Comparison of ENCODE assay signal across 1 cellular context in genomic region chr7:20329389-20330175, GRCh38.
TF ChIP-seq lines count a peak whose summit lies in the region.

No MANE protein-coding gene starts in this region.

TF ChIP-seq in GM12878, 131 proteins besides CTCF, POLR2A, EP300 and RAD21 (continued from another document and continues in another):
- TF ChIP-seq RUNX3 (IDR thresholded peaks at IDR 0.05; ENCODE audit: low read length) (peak; percentile 95), HSF1 (IDR thresholded peaks at IDR 0.05; ENCODE audit: low read depth, low read length) (no peak), SMAD5 (IDR thresholded peaks at IDR 0.05; ENCODE audit: low read depth) (no peak), ETV6 (conservative IDR thresholded peaks at IDR 0.05 in 1 of 2, IDR thresholded peaks at IDR 0.05 in 1 of 2; ENCODE audit: borderline replicate concordance in 1 of 2, low read depth in 1 of 2) (0 out of 4 replicates have a peak, but pooled peaks of 1 of the 2 experiments have one; percentile 18), TAF1 (IDR thresholded peaks at IDR 0.05; ENCODE audit: borderline replicate concordance, low read depth, low read length) (no peak), SRF (IDR thresholded peaks at IDR 0.05; ENCODE audit: low read depth in 2 of 2, low read length in 2 of 2) (peak in 1 of 2 experiments; percentile 52; a peak in 1 of 4 replicates), MXI1 (IDR thresholded peaks at IDR 0.05; ENCODE audit: low read depth, low read length) (0 out of 2 replicates have a peak, but pooled peaks have one; percentile 65), ZSCAN29 (IDR thresholded peaks at IDR 0.05) (no peak), PAX5 (IDR thresholded peaks at IDR 0.05; ENCODE audit: borderline replicate concordance, low read depth, low read length) (0 out of 2 replicates have a peak, but pooled peaks have one; percentile 43), TCF12 (IDR thresholded peaks at IDR 0.05; ENCODE audit: low read depth, low read length) (peak; percentile 78; the same call in 1 of the 2 replicates), RELB (IDR thresholded peaks at IDR 0.05; ENCODE audit: low read depth) (peak; percentile 99), BHLHE40 (IDR thresholded peaks at IDR 0.05; ENCODE audit: borderline replicate concordance in 1 of 2, low read depth in 2 of 2, low read length in 1 of 2) (peak; percentile 59 to 68; a peak in 3 of 4 replicates), GABPA (IDR thresholded peaks at IDR 0.05; ENCODE audit: low read depth) (peak; percentile 14; the same call in 1 of the 2 replicates), POU2F2 (IDR thresholded peaks at IDR 0.05; ENCODE audit: borderline replicate concordance, low read depth, low read length) (peak; percentile 71; the same call in 2 of the 3 replicates), TCF3 (IDR thresholded peaks at IDR 0.05; ENCODE audit: borderline replicate concordance, insufficient read depth, low read depth, low read length) (0 out of 2 replicates have a peak, but pooled peaks have one; percentile 22), SMC3 (IDR thresholded peaks at IDR 0.05; ENCODE audit: borderline replicate concordance, low read length) (peak; percentile 16; the same call in 1 of the 2 replicates), IKZF2 (IDR thresholded peaks at IDR 0.05) (peak; percentile 93), BCL11A (IDR thresholded peaks at IDR 0.05; ENCODE audit: low read depth, low read length) (peak; percentile 73; the same call in 1 of the 2 replicates), EGR1 (IDR thresholded peaks at IDR 0.05; ENCODE audit: borderline replicate concordance in 1 of 2, low read depth in 2 of 2, low read length in 2 of 2) (no peak; a peak in 1 of 3 replicates), ATF3 (IDR thresholded peaks at IDR 0.05; ENCODE audit: borderline replicate concordance, extremely low read depth, low read depth, low read length) (no peak), IRF4 (IDR thresholded peaks at IDR 0.05; ENCODE audit: low read depth, low read length) (0 out of 2 replicates have a peak, but pooled peaks have one; percentile 17), JUNB (IDR thresholded peaks at IDR 0.05) (no peak), DPF2 (IDR thresholded peaks at IDR 0.05) (peak; percentile 73), YY1 (IDR thresholded peaks at IDR 0.05; ENCODE audit: low read depth, low read length) (0 out of 2 replicates have a peak, but pooled peaks have one; percentile 9), ZNF24 (IDR thresholded peaks at IDR 0.05) (peak; percentile 85), SPI1 (IDR thresholded peaks at IDR 0.05; ENCODE audit: borderline replicate concordance, insufficient read depth, low read depth, low read length) (0 out of 2 replicates have a peak, but pooled peaks have one; percentile 8), RFX5 (IDR thresholded peaks at IDR 0.05; ENCODE audit: low read depth, low read length) (no peak), CBFB (IDR thresholded peaks at IDR 0.05; ENCODE audit: low read depth) (peak; percentile 45; the same call in 1 of the 2 replicates), ATF7 (IDR thresholded peaks at IDR 0.05; ENCODE audit: low read depth) (peak; percentile 53; the same call in 1 of the 2 replicates), SMARCA5 (IDR thresholded peaks at IDR 0.05) (peak; percentile 69), SP1 (IDR thresholded peaks at IDR 0.05; ENCODE audit: low read depth, low read length) (peak; percentile 21), BCL3 (IDR thresholded peaks at IDR 0.05; ENCODE audit: borderline replicate concordance, insufficient read depth, low read depth, low read length, poor library complexity, severe bottlenecking) (no peak), KDM1A (IDR thresholded peaks at IDR 0.05; ENCODE audit: borderline replicate concordance) (no peak), NR2F1 (conservative IDR thresholded peaks at IDR 0.05) (peak; percentile 93), ESRRA (IDR thresholded peaks at IDR 0.05; ENCODE audit: low read length) (peak; percentile 66; the same call in 1 of the 2 replicates), SKIL (IDR thresholded peaks at IDR 0.05; ENCODE audit: low read depth, poor library complexity, severe bottlenecking) (peak; percentile 12), STAT3 (IDR thresholded peaks at IDR 0.05; ENCODE audit: low read depth, low read length) (0 out of 2 replicates have a peak, but pooled peaks have one; percentile 15), POLR2AphosphoS5 (IDR thresholded peaks at IDR 0.05; ENCODE audit: low read length) (peak; percentile 65), SIN3A (IDR thresholded peaks at IDR 0.05; ENCODE audit: low read depth, low read length) (peak; percentile 56; the same call in 1 of the 2 replicates), ZNF207 (IDR thresholded peaks at IDR 0.05; ENCODE audit: borderline replicate concordance) (no peak), BRCA1 (IDR thresholded peaks at IDR 0.05; ENCODE audit: low read depth, low read length) (no peak), IRF3 (IDR thresholded peaks at IDR 0.05) (no peak), ZNF274 (IDR thresholded peaks at IDR 0.05; ENCODE audit: insufficient read depth, insufficient read length) (no peak), ZBTB33 (IDR thresholded peaks at IDR 0.05) (no peak), IKZF1 (conservative IDR thresholded peaks at IDR 0.05) (peak; percentile 90), CREM (IDR thresholded peaks at IDR 0.05; ENCODE audit: low read depth) (no peak), MTA3 (IDR thresholded peaks at IDR 0.05; ENCODE audit: borderline replicate concordance, low read length) (no peak), EED (IDR thresholded peaks at IDR 0.05; ENCODE audit: low read depth) (peak; percentile 75), ZNF384 (IDR thresholded peaks at IDR 0.05; ENCODE audit: borderline replicate concordance, low read depth, low read length) (peak; percentile 98), RAD51 (IDR thresholded peaks at IDR 0.05) (no peak), NKRF (conservative IDR thresholded peaks at IDR 0.05) (0 out of 2 replicates have a peak, but pooled peaks have one; percentile 10), ATF2 (IDR thresholded peaks at IDR 0.05; ENCODE audit: low read length) (peak; percentile 60; the same call in 1 of the 2 replicates), RCOR1 (conservative IDR thresholded peaks at IDR 0.05; ENCODE audit: low read depth, low read length) (0 out of 2 replicates have a peak, but pooled peaks have one; percentile 68), HDAC2 (IDR thresholded peaks at IDR 0.05) (no peak), FOS (IDR thresholded peaks at IDR 0.05; ENCODE audit: borderline replicate concordance, extremely low read depth, insufficient read length) (no peak), BMI1 (IDR thresholded peaks at IDR 0.05; ENCODE audit: borderline replicate concordance) (peak; percentile 17; the same call in 1 of the 2 replicates)
